Comparison of ENCODE assay signal across 18 cellular contexts in genomic region chr2:205989291-205990071, GRCh38.
DNase-seq lines count a peak whose midpoint lies in the region; ATAC-seq and TF ChIP-seq lines count a peak whose summit lies in the region.
"Had no signal": no experiment of that assay in that cellular context is flagged by ENCODE, and none has a peak within 500 bp of the region (broad histone marks: within the 10 kb centered on the region; RNA-seq: fewer than 3 reads in every experiment).

No MANE protein-coding gene starts in this region.

- TF ChIP-seq CTCF in dorsolateral prefrontal cortex (IDR thresholded peaks at IDR 0.05 in 54 of 56, conservative IDR thresholded peaks at IDR 0.05 in 2 of 56; ENCODE audit: low read depth in 1 of 56, partially characterized antibody in 56 of 56) (no peak), suprapubic skin (IDR thresholded peaks at IDR 0.05) (no peak)

- H3K9me3 Mint-ChIP-seq in activated naive CD4-positive, alpha-beta T cell treated with anti-CD3 and anti-CD28 coated beads, Interleukin-2, amount 50 U/mL, for 24 hours, result no peaks in the 10 kb centered on the region
- H3K9me3 Mint-ChIP-seq: activated CD4-positive, alpha-beta memory T cell treated with anti-CD3 and anti-CD28 coated beads, Interleukin-2, amount 10 ng/mL, durations not matched to agents 7 days and 5 days; CD14-positive monocyte had no signal

- ATAC-seq in HG03520 (IDR thresholded peaks at IDR 0.05; ENCODE audit: unreplicated experiment), result no peak
- ATAC-seq in Right ventricle myocardium superior (ENCODE audit: poor library complexity), result no peak
- ATAC-seq: heart right ventricle, left cardiac atrium had no signal

- H3K4me1 ChIP-seq in suprapubic skin, result no peaks in the 10 kb centered on the region
- H3K4me1 ChIP-seq: heart right ventricle, Peyer's patch, prostate gland had no signal

- H3K27ac ChIP-seq in dorsolateral prefrontal cortex, result peak overlapping the region in 45 of 59 donors; percentile 5 to 88 (median 62)
- no peak overlapping the region for H3K27ac ChIP-seq in suprapubic skin
- H3K27ac ChIP-seq: epithelial cell of prostate, heart right ventricle, Peyer's patch, prostate gland had no signal

- H3K27ac Mint-ChIP-seq in activated naive CD4-positive, alpha-beta T cell treated with anti-CD3 and anti-CD28 coated beads, Interleukin-2, amount 50 U/mL, for 24 hours, result peak overlapping the region; percentile 1
- H3K27ac Mint-ChIP-seq: activated CD4-positive, alpha-beta memory T cell treated with anti-CD3 and anti-CD28 coated beads, Interleukin-2, amount 10 ng/mL, durations not matched to agents 7 days and 5 days had no signal

- H3K9me3 ChIP-seq in suprapubic skin, result no peaks in the 10 kb centered on the region
- H3K9me3 ChIP-seq: heart right ventricle, Peyer's patch, prostate gland had no signal

- peaks cover 10% of the 10 kb centered on the region for H3K36me3 Mint-ChIP-seq in activated naive CD4-positive, alpha-beta T cell treated with anti-CD3 and anti-CD28 coated beads, Interleukin-2, amount 50 U/mL, for 24 hours

- H3K27me3 ChIP-seq in dorsolateral prefrontal cortex, result no peaks in the 10 kb centered on the region
- H3K27me3 ChIP-seq in suprapubic skin, result no peaks in the 10 kb centered on the region
- H3K27me3 ChIP-seq: heart right ventricle, Peyer's patch had no signal

- TF ChIP-seq EP300 in suprapubic skin (IDR thresholded peaks at IDR 0.05), result no peak

- no peak overlapping the region for H3K4me3 Mint-ChIP-seq in activated naive CD4-positive, alpha-beta T cell treated with anti-CD3 and anti-CD28 coated beads, Interleukin-2, amount 50 U/mL, for 24 hours
- H3K4me3 Mint-ChIP-seq: activated CD4-positive, alpha-beta memory T cell treated with anti-CD3 and anti-CD28 coated beads, Interleukin-2, amount 10 ng/mL, durations not matched to agents 7 days and 5 days; CD14-positive monocyte had no signal

- no peak for DNase-seq in activated naive CD4-positive, alpha-beta T cell treated with anti-CD3 and anti-CD28 coated beads, Interleukin-2, amount 50 U/mL, for 16 hours
- DNase-seq in dorsolateral prefrontal cortex, result peak in 2 of 10 donors; percentile 20 to 55
- DNase-seq in left kidney (ENCODE audit: low read depth, low spot score), result peak; percentile 86
- peak; percentile 62 for DNase-seq in superior temporal gyrus (ENCODE audit: extremely low spot score)
- DNase-seq in Right ventricle myocardium superior, result no peak
- DNase-seq in suprapubic skin (ENCODE audit: low spot score in 2 of 2), result no peak
- DNase-seq: activated CD4-positive, alpha-beta memory T cell treated with anti-CD3 and anti-CD28 coated beads, Interleukin-2, amount 10 ng/mL, durations not matched to agents 7 days and 5 days; EL; heart right ventricle; left cardiac atrium; NCI-H1092 treated with DMSO at 0.1 percent for 48 hours; Peyer's patch; stimulated activated naive CD4-positive, alpha-beta T cell treated with Interleukin-2 at 50 U/mL for 16 hours had no signal

- H3K36me3 ChIP-seq in suprapubic skin, result peaks cover 20% of the 10 kb centered on the region
- H3K36me3 ChIP-seq: prostate gland had no signal

- WGBS in suprapubic skin, result 90% methylated on average over 10 of the region's 10 CpGs

- no peak for TF ChIP-seq POLR2A in suprapubic skin (IDR thresholded peaks at IDR 0.05)

- no peak overlapping the region for H3K4me3 ChIP-seq in dorsolateral prefrontal cortex
- no peak overlapping the region for H3K4me3 ChIP-seq in suprapubic skin
- H3K4me3 ChIP-seq: heart right ventricle, Peyer's patch, prostate gland had no signal

- no peaks in the 10 kb centered on the region for H3K4me1 Mint-ChIP-seq in activated naive CD4-positive, alpha-beta T cell treated with anti-CD3 and anti-CD28 coated beads, Interleukin-2, amount 50 U/mL, for 24 hours
- H3K4me1 Mint-ChIP-seq: activated CD4-positive, alpha-beta memory T cell treated with anti-CD3 and anti-CD28 coated beads, Interleukin-2, amount 10 ng/mL, durations not matched to agents 7 days and 5 days had no signal

- no peaks in the 10 kb centered on the region for H3K27me3 Mint-ChIP-seq in activated naive CD4-positive, alpha-beta T cell treated with anti-CD3 and anti-CD28 coated beads, Interleukin-2, amount 50 U/mL, for 24 hours
- H3K27me3 Mint-ChIP-seq: activated CD4-positive, alpha-beta memory T cell treated with anti-CD3 and anti-CD28 coated beads, Interleukin-2, amount 10 ng/mL, durations not matched to agents 7 days and 5 days had no signal

- intact Hi-C loops in dorsolateral prefrontal cortex (cut with DNase I) (no loop called here), Right ventricle myocardium superior (cut with DNase I) (no loop called here)

Comparison
In these comparisons a context has a peak if more than half of its experiments do, and no peak if none do; other contexts are left out.
1. DNase-seq: peak in left kidney (single experiment) and superior temporal gyrus (single experiment); none in activated naive CD4-positive, alpha-beta T cell treated with anti-CD3 and anti-CD28 coated beads, Interleukin-2, amount 50 U/mL, for 16 hours (single experiment), Right ventricle myocardium superior (single experiment) and suprapubic skin (0 of 2).